Comparison of ENCODE assay signal across 10 cellular contexts in the genomic region with DNA sequence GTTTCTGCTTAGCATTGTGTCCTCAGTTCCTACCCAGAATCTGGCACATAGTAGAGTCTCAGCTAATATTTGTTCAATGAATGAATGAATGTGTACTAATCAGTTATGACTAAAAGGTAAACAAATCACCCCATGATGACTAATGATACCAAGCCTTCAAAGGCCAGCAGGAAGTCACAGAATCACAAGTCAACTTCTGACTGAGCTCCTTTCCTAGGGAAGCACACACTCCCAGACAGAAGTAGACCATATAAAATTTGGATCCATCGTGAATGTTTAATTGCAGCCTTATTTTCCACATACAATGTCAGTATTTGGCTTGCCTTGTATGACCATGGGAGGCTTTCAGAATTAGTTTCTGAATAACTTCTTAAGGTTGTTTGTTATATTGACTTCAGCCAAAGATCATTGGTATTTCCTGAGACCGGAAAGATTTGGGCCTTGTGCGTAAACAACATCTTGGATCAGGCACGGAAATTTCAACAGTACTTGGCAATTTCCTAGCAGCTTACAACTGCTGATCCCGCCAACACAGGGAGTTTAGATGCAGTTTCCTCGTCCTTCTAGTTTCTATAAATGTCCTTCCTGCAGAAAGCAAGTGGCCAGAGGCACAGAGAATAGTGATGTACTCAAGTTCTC.
A peak's percentile ranks its signal among the peaks of the same experiment; 100 is the strongest.
DNase-seq lines count a peak whose midpoint lies in the region; ATAC-seq and TF ChIP-seq lines count a peak whose summit lies in the region.
"Had no signal": no experiment of that assay in that cellular context is flagged by ENCODE, and none has a peak within 500 bp of the region (broad histone marks: within the 10 kb centered on the region; RNA-seq: fewer than 3 reads in every experiment).

No MANE protein-coding gene starts in this region.

- H3K9me2 ChIP-seq in hepatocyte (replicated peaks; ENCODE audit: insufficient read depth) = no peaks in the 10 kb centered on the region

- no peak for TF ChIP-seq POLR2A in body of pancreas (IDR thresholded peaks at IDR 0.05)

- H3K36me3 ChIP-seq in body of pancreas (replicated peaks in 1 of 2; ENCODE audit: insufficient read depth in 1 of 2, low read depth in 2 of 2) = no peaks in the 10 kb centered on the region
- H3K36me3 ChIP-seq in hepatocyte (replicated peaks; ENCODE audit: insufficient read depth, low read depth) = no peaks in the 10 kb centered on the region
- H3K36me3 ChIP-seq in skeletal muscle tissue (ENCODE audit: control insufficient read depth in 3 of 3, insufficient read depth in 3 of 3, low read length in 3 of 3) = no peaks in the 10 kb centered on the region

- H3K9ac ChIP-seq in skeletal muscle tissue (ENCODE audit: low read depth in 1 of 3, low read length in 3 of 3) = no peak overlapping the region

- peaks cover 17% of the 10 kb centered on the region for H3K4me1 ChIP-seq in body of pancreas
- H3K4me1 ChIP-seq in hepatocyte (ENCODE audit: insufficient read depth) = peaks cover 13% of the 10 kb centered on the region
- H3K4me1 ChIP-seq in skeletal muscle tissue (ENCODE audit: control insufficient read depth in 3 of 3, insufficient read depth in 3 of 3, low read length in 3 of 3) = no peaks in the 10 kb centered on the region

- H3K27ac ChIP-seq in body of pancreas = peak overlapping the region; percentile 22 to 60 (median 58)
- peak overlapping the region; percentile 67 for H3K27ac ChIP-seq in hepatocyte
- peak overlapping the region; percentile 25 for H3K27ac ChIP-seq in skeletal muscle tissue (ENCODE audit: low read depth, low read length)

- no peak overlapping the region for H2AFZ ChIP-seq in hepatocyte

- peak overlapping the region; percentile 1 for H3K4me2 ChIP-seq in hepatocyte

- 12 to 26% methylated on average over 6 of the region's 6 CpGs for WGBS in body of pancreas, 2 donors
- whole genome bisulfite sequencing in hepatocyte (ENCODE audit: low lambda C conversion rate, missing lambda C conversion rate) = 58% methylated on average over 6 of the region's 6 CpGs

- H4K20me1 ChIP-seq in hepatocyte (ENCODE audit: insufficient read depth, poor library complexity, severe bottlenecking) = no peaks in the 10 kb centered on the region

- peak; percentile 84 for ATAC-seq in body of pancreas
- ATAC-seq: activated CD4-positive, CD25-positive, alpha-beta regulatory T cell treated with anti-CD3 and anti-CD28 coated beads, Interleukin-2, amount 50 U/mL, for 24 hours had no signal

- H3K4me3 ChIP-seq in body of pancreas (no peak overlapping the region), hepatocyte (no peak overlapping the region), skeletal muscle tissue (ENCODE audit: low read length in 3 of 3) (no peak overlapping the region)

- no peaks in the 10 kb centered on the region for H3K9me3 ChIP-seq in body of pancreas
- H3K9me3 ChIP-seq in hepatocyte (ENCODE audit: low read depth) = no peaks in the 10 kb centered on the region
- no peaks in the 10 kb centered on the region for H3K9me3 ChIP-seq in skeletal muscle tissue (ENCODE audit: control insufficient read depth in 3 of 3, low read length in 3 of 3)

- H3K27me3 ChIP-seq in body of pancreas = no peaks in the 10 kb centered on the region
- no peaks in the 10 kb centered on the region for H3K27me3 ChIP-seq in hepatocyte
- no peaks in the 10 kb centered on the region for H3K27me3 ChIP-seq in skeletal muscle tissue (ENCODE audit: control insufficient read depth in 3 of 3, insufficient read depth in 3 of 3, low read length in 3 of 3)

- DNase-seq in GM04503 (ENCODE audit: low read depth) = peak; percentile 5
- peak; percentile 12 to 56 (median 29) for DNase-seq in body of pancreas
- peak; percentile 56 for DNase-seq in hepatocyte (ENCODE audit: low spot score)
- no peak for DNase-seq in activated CD4-positive, CD25-positive, alpha-beta regulatory T cell (lab: John Stamatoyannopoulos, UW)
- no peak for DNase-seq in T1000 (lab: John Stamatoyannopoulos, UW)
- no peak for DNase-seq in NCI-H524 treated with DMSO at 0.1 percent for 48 hours (lab: John Stamatoyannopoulos, UW)
- no peak for DNase-seq in AG08395 (ENCODE audit: low spot score)
- DNase-seq: NCI-H82 had no signal

- TF ChIP-seq CTCF in body of pancreas (IDR thresholded peaks at IDR 0.05) = no peak
- no peak for TF ChIP-seq CTCF in hepatocyte (IDR thresholded peaks at IDR 0.05; ENCODE audit: poor library complexity)

- no peaks in the 10 kb centered on the region for H3K79me2 ChIP-seq in hepatocyte

- intact Hi-C loops in body of pancreas (cut with DNase I) = no loop called here

Comparison
In these comparisons a context has a peak if more than half of its experiments do, and no peak if none do; other contexts are left out.
1. DNase-seq: peak in GM04503 (single experiment), body of pancreas (4 of 4) and hepatocyte (single experiment); none in activated CD4-positive, CD25-positive, alpha-beta regulatory T cell (0 of 4), T1000 (single experiment), NCI-H524 treated with DMSO at 0.1 percent for 48 hours (single experiment) and AG08395 (single experiment).
2. Peak in every context shown above with its lines, with median percentiles within 50 percentile points of each other: H3K27ac ChIP-seq.